10 cellular contexts compared by ENCODE assay signal in genomic region chr6:47197672-47198640, GRCh38.
A peak's percentile ranks its signal among the peaks of the same experiment; 100 is the strongest.
DNase-seq lines count a peak whose midpoint lies in the region; ATAC-seq and TF ChIP-seq lines count a peak whose summit lies in the region.
"Had no signal": no experiment of that assay in that cellular context is flagged by ENCODE, and none has a peak within 500 bp of the region (broad histone marks: within the 10 kb centered on the region; RNA-seq: fewer than 3 reads in every experiment).

No MANE protein-coding gene starts in this region.

- intact Hi-C loops in left lung (cut with DNase I) = no loop called here

- no peaks in the 10 kb centered on the region for H3K27me3 Mint-ChIP-seq in CD4-positive, CD25-positive, alpha-beta regulatory T cell

- TF ChIP-seq CTCF in WI38 (IDR thresholded peaks at IDR 0.05; ENCODE audit: low read depth, low read length) (no peak), left lung (IDR thresholded peaks at IDR 0.05) (no peak)

- no peaks in the 10 kb centered on the region for H3K4me1 ChIP-seq in CD4-positive, CD25-positive, alpha-beta regulatory T cell (ENCODE audit: control insufficient read depth, insufficient read depth, low read length, poor library complexity, severe bottlenecking)
- no peaks in the 10 kb centered on the region for H3K4me1 ChIP-seq in left lung
- H3K4me1 ChIP-seq: body of pancreas had no signal

- H3K27me3 ChIP-seq in CD4-positive, CD25-positive, alpha-beta regulatory T cell (ENCODE audit: control insufficient read depth, insufficient read depth, low read length) = no peaks in the 10 kb centered on the region
- no peaks in the 10 kb centered on the region for H3K27me3 ChIP-seq in left lung
- H3K27me3 ChIP-seq: body of pancreas had no signal

- no peaks in the 10 kb centered on the region for H3K36me3 Mint-ChIP-seq in CD4-positive, CD25-positive, alpha-beta regulatory T cell

- peak in 1 of 3 donors; percentile 2 for DNase-seq in CD4-positive, CD25-positive, alpha-beta regulatory T cell
- no peak for DNase-seq in left lung
- no peak for DNase-seq in NCI-H146 treated with DMSO at 0.1 percent for 48 hours (lab: John Stamatoyannopoulos, UW; ENCODE audit: unreplicated experiment)
- no peak for DNase-seq in NCI-H1694 treated with DMSO at 0.1 percent for 48 hours (lab: John Stamatoyannopoulos, UW)
- no peak for DNase-seq in DMS53 (lab: John Stamatoyannopoulos, UW)
- DNase-seq: NCI-H2081 had no signal

- no peak for ATAC-seq in CD4-positive, CD25-positive, alpha-beta regulatory T cell (ENCODE audit: low read depth in 2 of 2)
- ATAC-seq in GM21360 (IDR thresholded peaks at IDR 0.05; ENCODE audit: unreplicated experiment) (peak; percentile 63), left lung (peak; percentile 35), GM19467 (IDR thresholded peaks at IDR 0.05; ENCODE audit: unreplicated experiment) (no peak)
- ATAC-seq: body of pancreas had no signal

- H3K4me3 ChIP-seq in CD4-positive, CD25-positive, alpha-beta regulatory T cell (ENCODE audit: low read depth, low read length) = peak overlapping the region; percentile 0
- H3K4me3 ChIP-seq in WI38 (ENCODE audit: low read depth, low read length) (peak overlapping the region; percentile 19; the same call in 1 of the 2 replicates), left lung (no peak overlapping the region)

- no peaks in the 10 kb centered on the region for H3K9me3 ChIP-seq in CD4-positive, CD25-positive, alpha-beta regulatory T cell (ENCODE audit: control insufficient read depth in 2 of 2, low read length in 2 of 2)
- no peaks in the 10 kb centered on the region for H3K9me3 ChIP-seq in left lung
- H3K9me3 ChIP-seq: body of pancreas had no signal

- H3K27ac ChIP-seq in CD4-positive, CD25-positive, alpha-beta regulatory T cell (ENCODE audit: insufficient read depth, low read length, poor library complexity, severe bottlenecking) = no peak overlapping the region
- no peak overlapping the region for H3K27ac ChIP-seq in left lung
- H3K27ac ChIP-seq: body of pancreas had no signal

- H3K27ac Mint-ChIP-seq in CD4-positive, CD25-positive, alpha-beta regulatory T cell = no peak overlapping the region

- peak overlapping the region in 2 of 4 donors; percentile 11 to 26 for H3K4me3 Mint-ChIP-seq in CD4-positive, CD25-positive, alpha-beta regulatory T cell

- H3K4me1 Mint-ChIP-seq in CD4-positive, CD25-positive, alpha-beta regulatory T cell = peaks cover 0 to 6% (median 1%) of the 10 kb centered on the region in 4 donors

- H3K36me3 ChIP-seq in CD4-positive, CD25-positive, alpha-beta regulatory T cell (ENCODE audit: control insufficient read depth, insufficient read depth, low read length) = no peaks in the 10 kb centered on the region
- H3K36me3 ChIP-seq in left lung = no peaks in the 10 kb centered on the region

- peaks cover 0 to 3% (median 0%) of the 10 kb centered on the region in 7 donors for H3K9me3 Mint-ChIP-seq in CD4-positive, CD25-positive, alpha-beta regulatory T cell

Comparison
In these comparisons a context has a peak if more than half of its experiments do, and no peak if none do; other contexts are left out.
1. ATAC-seq: peak in GM21360 (single experiment) and left lung (single experiment); none in CD4-positive, CD25-positive, alpha-beta regulatory T cell (0 of 2) and GM19467 (single experiment).
2. H3K4me3 ChIP-seq: peak in CD4-positive, CD25-positive, alpha-beta regulatory T cell (single experiment) and WI38 (single experiment); none in left lung (0 of 2).